In the genomic region with DNA sequence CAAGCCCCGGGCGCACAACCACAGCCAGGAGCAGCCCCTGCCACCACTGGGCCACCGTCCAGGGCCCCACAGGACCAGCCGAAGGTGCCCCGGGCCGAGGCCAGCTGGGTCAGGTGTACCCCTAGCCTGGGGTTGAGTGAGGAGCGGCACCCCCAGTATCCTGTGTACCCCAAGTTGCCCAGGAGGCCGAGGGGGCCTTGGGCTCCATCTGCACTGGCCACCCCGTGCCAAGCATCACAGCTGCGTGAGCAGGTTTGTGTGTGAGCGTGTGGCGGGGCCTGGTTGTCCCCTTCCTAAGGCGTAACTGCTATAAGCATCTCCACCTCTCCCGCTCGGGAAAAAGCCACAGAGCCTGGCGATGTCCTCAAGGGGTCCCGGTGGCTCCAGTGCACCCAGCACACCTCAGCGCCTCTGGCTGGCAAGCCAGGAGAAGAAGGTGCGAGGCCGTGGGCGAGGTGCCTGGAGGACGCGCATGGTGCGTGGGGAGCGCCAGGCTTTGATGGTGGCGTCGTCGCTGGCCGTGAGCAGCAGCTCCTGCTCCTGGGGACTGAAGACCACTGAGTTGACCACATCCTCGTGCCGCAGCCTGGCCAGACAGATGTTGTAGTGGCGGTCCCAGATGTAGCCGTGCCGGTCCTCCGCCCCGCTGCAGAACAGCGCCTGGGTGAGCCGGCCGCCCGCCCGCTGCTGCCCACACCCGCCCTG, we compare ENCODE assay signal across 1 cellular context.
TF ChIP-seq lines count a peak whose summit lies in the region.

No MANE protein-coding gene starts in this region.

TF ChIP-seq in IMR-90, 13 proteins besides CTCF, POLR2A, EP300 and RAD21:
- TF ChIP-seq RCOR1 (IDR thresholded peaks at IDR 0.05; ENCODE audit: insufficient replicate concordance, low read length) (no peak), RFX5 (IDR thresholded peaks at IDR 0.05; ENCODE audit: low read depth, low read length) (no peak), MXI1 (IDR thresholded peaks at IDR 0.05; ENCODE audit: borderline replicate concordance, low read depth, low read length) (no peak), BHLHE40 (IDR thresholded peaks at IDR 0.05; ENCODE audit: low read depth, low read length) (no peak), MAFK (IDR thresholded peaks at IDR 0.05; ENCODE audit: low read depth, low read length) (no peak)
